In genomic region chr17:75636381-75637142, GRCh38 we compare ENCODE assay signal across 21 cellular contexts. TPM values are rescaled to one million over a fixed set of nuclear protein-coding genes. Genes with fewer than 3 reads are reported as not detected.
DNase-seq lines count a peak whose midpoint lies in the region; ATAC-seq, FAIRE-seq and TF ChIP-seq lines count a peak whose summit lies in the region.
"Had no signal": no experiment of that assay in that cellular context is flagged by ENCODE, and none has a peak within 500 bp of the region (broad histone marks: within the 10 kb centered on the region; RNA-seq: fewer than 3 reads in every experiment).

No MANE protein-coding gene starts in this region.

- H3K27ac ChIP-seq in colonic mucosa (no peak overlapping the region), lung (ENCODE audit: low read depth in 1 of 2, low read length in 1 of 2) (peak overlapping the region; percentile 82 to 87), spleen (no peak overlapping the region), hepatocyte (no peak overlapping the region)
- H3K27ac ChIP-seq: SK-N-MC had no signal

- no peaks in the 10 kb centered on the region for H4K20me1 ChIP-seq in hepatocyte (ENCODE audit: insufficient read depth, poor library complexity, severe bottlenecking)

- no peaks in the 10 kb centered on the region for H3K9me2 ChIP-seq in hepatocyte (replicated peaks; ENCODE audit: insufficient read depth)

- no peak overlapping the region for H3K4me2 ChIP-seq in hepatocyte

- peaks cover 22% of the 10 kb centered on the region for H3K4me1 ChIP-seq in colonic mucosa
- H3K4me1 ChIP-seq in lung (ENCODE audit: control insufficient read depth in 2 of 2, insufficient read depth in 2 of 2, low read length in 2 of 2), result peaks cover 6 to 16% of the 10 kb centered on the region in 2 donors
- peaks cover 14 to 24% (median 21%) of the 10 kb centered on the region in 6 donors for H3K4me1 ChIP-seq in spleen
- peaks cover 28% of the 10 kb centered on the region for H3K4me1 ChIP-seq in hepatocyte (ENCODE audit: insufficient read depth)

- no peaks in the 10 kb centered on the region for H3K79me2 ChIP-seq in hepatocyte

- no peak overlapping the region for H2AFZ ChIP-seq in hepatocyte

- no peak for FAIRE-seq in D721Med (lab: Jason Lieb, UNC)

- 90 to 92% methylated on average over 19 of the region's 19 CpGs for WGBS in lung, 2 donors
- WGBS in spleen, 5 donors, result 92 to 97% (median 94%) methylated on average over 10 to 19 of the region's 19 CpGs
- 94% methylated on average over 19 of the region's 19 CpGs for whole genome bisulfite sequencing in hepatocyte (ENCODE audit: low lambda C conversion rate, missing lambda C conversion rate)

- ATAC-seq in lung (ENCODE audit: insufficient read depth, low FRiP score), result no peak
- ATAC-seq: activated CD8-positive, alpha-beta T cell treated with anti-CD3 and anti-CD28 coated beads for 36 hours; gastroesophageal sphincter; stimulated activated naive CD8-positive, alpha-beta T cell treated with anti-CD3 and anti-CD28 coated beads, Interleukin-15, amount 100 ng/mL, for 72 hours had no signal

- no peak for TF ChIP-seq POLR2A in spleen (IDR thresholded peaks at IDR 0.05)

- intact Hi-C loops in colonic mucosa (cut with DNase I) (no loop called here), spleen (cut with DNase I; ENCODE audit: low total_unique reads) (no loop called here)

- DNase-seq in D721Med (ENCODE audit: insufficient read length, low spot score), result peak; percentile 17
- no peak for DNase-seq in colonic mucosa
- DNase-seq in lung (ENCODE audit: low spot score), result no peak
- peak; percentile 57 for DNase-seq in spleen
- DNase-seq in hepatocyte (ENCODE audit: low spot score), result no peak
- no peak for DNase-seq in DMS53 (lab: John Stamatoyannopoulos, UW)
- DNase-seq in foreskin melanocyte, result no peak
- DNase-seq in activated effector memory CD4-positive, alpha-beta T cell treated with anti-CD3 and anti-CD28 coated beads, Interleukin-2, amount 50 U/mL, for 16 hours, result no peak
- DNase-seq: activated B cell treated with CpG ODN at 0.5 μM for 24 hours; activated CD8-positive, alpha-beta T cell treated with anti-CD3 and anti-CD28 coated beads for 36 hours; activated T-cell treated with anti-CD3 and anti-CD28 coated beads, Interleukin-2, amount 50 U/mL, for 24 hours; CD4-positive, alpha-beta T cell; DMS79; KBM-7; NCI-H187; stimulated activated CD4-positive, alpha-beta T cell treated with anti-CD3 and anti-CD28 coated beads, Interleukin-2, amount 100 ng/mL, for 24 hours; stimulated activated naive CD8-positive, alpha-beta T cell treated with anti-CD3 and anti-CD28 coated beads, Interleukin-15, amount 100 ng/mL, for 72 hours had no signal

- H3K9ac ChIP-seq in colonic mucosa (ENCODE audit: low read depth in 2 of 2, low read length in 2 of 2), result peak overlapping the region; percentile 44 to 64

- H3K4me3 ChIP-seq in colonic mucosa, result no peak overlapping the region
- H3K4me3 ChIP-seq in lung, result no peak overlapping the region
- H3K4me3 ChIP-seq in spleen, result no peak overlapping the region
- H3K4me3 ChIP-seq in hepatocyte, result no peak overlapping the region
- H3K4me3 ChIP-seq: left lung, SK-N-MC had no signal

- H3K27me3 ChIP-seq in colonic mucosa (no peaks in the 10 kb centered on the region), lung (ENCODE audit: control insufficient read depth, insufficient read depth) (no peaks in the 10 kb centered on the region), spleen (replicated peaks in 1 of 7) (no peaks in the 10 kb centered on the region), hepatocyte (no peaks in the 10 kb centered on the region)
- H3K27me3 ChIP-seq: gastroesophageal sphincter, left lung had no signal

- H3K36me3 ChIP-seq in colonic mucosa (no peaks in the 10 kb centered on the region), lung (ENCODE audit: control insufficient read depth in 2 of 2, insufficient read depth in 2 of 2, low read length in 2 of 2) (peaks cover 0 to 6% of the 10 kb centered on the region in 2 donors), spleen (peaks cover 0 to 54% (median 10%) of the 10 kb centered on the region in 6 donors), hepatocyte (replicated peaks; ENCODE audit: insufficient read depth, low read depth) (no peaks in the 10 kb centered on the region)
- H3K36me3 ChIP-seq: left lung had no signal

- H3K9me3 ChIP-seq in colonic mucosa (no peaks in the 10 kb centered on the region), lung (ENCODE audit: control insufficient read depth in 2 of 2, insufficient read depth in 1 of 2, low read length in 1 of 2) (no peaks in the 10 kb centered on the region), spleen (no peaks in the 10 kb centered on the region), hepatocyte (ENCODE audit: low read depth) (no peaks in the 10 kb centered on the region)
- H3K9me3 ChIP-seq: gastroesophageal sphincter, left lung had no signal

- TF ChIP-seq CTCF in D721Med (IDR thresholded peaks at IDR 0.05; ENCODE audit: insufficient read depth, missing control alignments), result no peak
- no peak for TF ChIP-seq CTCF in colonic mucosa (IDR thresholded peaks at IDR 0.05)
- TF ChIP-seq CTCF in lung (IDR thresholded peaks at IDR 0.05; ENCODE audit: control extremely low read depth, extremely low read depth), result no peak
- TF ChIP-seq CTCF in spleen (IDR thresholded peaks at IDR 0.05 in 8 of 11, conservative IDR thresholded peaks at IDR 0.05 in 3 of 11), result no peak
- TF ChIP-seq CTCF in hepatocyte (IDR thresholded peaks at IDR 0.05; ENCODE audit: poor library complexity), result no peak

RNA-seq across cellular contexts. Expression of gene SMIM5, which starts 3.3 kb away (rescaled TPM):
- total RNA-seq in colonic mucosa, result 10 to 100 TPM in 1 of 2 donors, 1 to 10 TPM in 1; 5.1 to 39.9 TPM
- 1 to 10 TPM; 5.5 to 7.5 TPM for total RNA-seq in lung
- polyA plus RNA-seq in lung, result 1 to 10 TPM; 2.2 to 2.3 TPM
- 1 to 10 TPM; 2.1 to 5.1 (median 3.4) TPM for total RNA-seq in spleen
- polyA plus RNA-seq in spleen, result 1 to 10 TPM; 3.0 to 4.7 (median 4.7) TPM
- total RNA-seq in hepatocyte, result 4.1 and 4.5 TPM in 2 replicates
- polyA plus RNA-seq in hepatocyte, result 6.8 and 7.7 TPM in 2 replicates
- total RNA-seq: dermis microvascular lymphatic vessel endothelial cell had no signal

RNA-seq across cellular contexts. Expression of gene RECQL5, which starts 30.4 kb away (rescaled TPM):
- total RNA-seq in colonic mucosa, result 10 to 100 TPM; 18.7 to 43.1 TPM
- total RNA-seq in lung, result 10 to 100 TPM; 31.2 to 32.5 TPM
- polyA plus RNA-seq in lung, result 10 to 100 TPM; 16.4 to 28.5 TPM
- 10 to 100 TPM; 25.7 to 51.0 (median 37.6) TPM for total RNA-seq in spleen
- 10 to 100 TPM; 28.2 to 48.8 (median 47.4) TPM for polyA plus RNA-seq in spleen
- 11.8 and 23.1 TPM in 2 replicates for total RNA-seq in hepatocyte
- 44.4 and 79.6 TPM in 2 replicates for polyA plus RNA-seq in hepatocyte

RNA-seq across cellular contexts. Expression of gene SAP30BP, which starts 30.6 kb away (rescaled TPM):
- 10 to 100 TPM; 68.0 to 68.1 TPM for total RNA-seq in colonic mucosa
- 10 to 100 TPM; 46.5 to 82.9 TPM for total RNA-seq in lung
- 10 to 100 TPM; 71.9 to 82.8 TPM for polyA plus RNA-seq in lung
- 100 to 1,000 TPM in 3 of 7 donors, 10 to 100 TPM in 4; 71.6 to 110 (median 82.1) TPM for total RNA-seq in spleen
- 10 to 100 TPM; 53.8 to 76.7 (median 70.4) TPM for polyA plus RNA-seq in spleen
- 59.3 and 67.5 TPM in 2 replicates for total RNA-seq in hepatocyte
- 89.9 and 110 TPM in 2 replicates for polyA plus RNA-seq in hepatocyte

RNA-seq across cellular contexts. Expression of gene MYO15B, which starts 49.0 kb away (rescaled TPM):
- total RNA-seq in colonic mucosa, result 100 to 1,000 TPM; 210 to 462 TPM
- 100 to 1,000 TPM; 194 to 197 TPM for total RNA-seq in lung
- 100 to 1,000 TPM in 1 of 2 donors, 10 to 100 TPM in 1; 84.5 to 141 TPM for polyA plus RNA-seq in lung
- total RNA-seq in spleen, result 100 to 1,000 TPM; 203 to 569 (median 292) TPM
- polyA plus RNA-seq in spleen, result 100 to 1,000 TPM; 123 to 551 (median 402) TPM
- total RNA-seq in hepatocyte, result 99.8 and 153 TPM in 2 replicates
- polyA plus RNA-seq in hepatocyte, result 124 and 132 TPM in 2 replicates

Comparison
In these comparisons a context has a peak if more than half of its experiments do, and no peak if none do; other contexts are left out.
1. DNase-seq: peak in D721Med (single experiment) and spleen (single experiment); none in colonic mucosa (single experiment), lung (single experiment), hepatocyte (single experiment), DMS53 (single experiment), foreskin melanocyte (single experiment) and activated effector memory CD4-positive, alpha-beta T cell treated with anti-CD3 and anti-CD28 coated beads, Interleukin-2, amount 50 U/mL, for 16 hours (single experiment).
2. H3K27ac ChIP-seq: peak in lung (2 of 2); none in colonic mucosa (single experiment), spleen (0 of 8) and hepatocyte (single experiment).